9 cellular contexts compared by ENCODE assay signal in the genomic region with DNA sequence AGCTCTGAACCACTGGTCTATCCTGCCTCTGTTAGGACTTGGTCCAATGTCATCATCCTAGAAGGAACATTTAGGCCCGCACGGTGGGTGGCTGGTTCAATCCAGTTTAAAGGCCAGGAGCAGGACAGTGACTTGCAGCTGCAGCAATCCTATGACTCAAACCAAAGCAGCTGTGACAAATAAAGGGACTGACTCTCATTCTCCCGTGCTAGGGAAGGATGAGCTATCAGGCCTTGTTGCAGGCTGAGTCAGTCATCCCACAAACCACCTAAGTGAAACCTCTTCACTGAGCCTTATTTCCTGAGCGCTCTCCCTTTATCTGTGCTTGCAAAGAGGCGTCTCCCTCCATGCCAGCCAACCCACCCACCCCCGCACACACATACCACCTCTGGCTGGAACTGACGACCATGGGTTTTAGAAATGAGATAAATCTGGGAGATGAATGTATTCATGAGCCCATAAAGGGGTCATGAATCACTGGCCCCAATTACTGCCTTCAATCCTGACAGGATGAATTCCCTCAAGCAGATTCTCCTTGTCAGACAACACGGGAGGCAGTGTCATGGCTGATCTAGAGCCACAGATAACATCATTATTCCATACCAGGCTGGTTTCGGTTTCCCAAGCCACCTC.
A peak's percentile ranks its signal among the peaks of the same experiment; 100 is the strongest.
DNase-seq lines count a peak whose midpoint lies in the region; ATAC-seq lines count a peak whose summit lies in the region.
"Had no signal": no experiment of that assay in that cellular context is flagged by ENCODE, and none has a peak within 500 bp of the region (broad histone marks: within the 10 kb centered on the region; RNA-seq: fewer than 3 reads in every experiment).

No MANE protein-coding gene starts in this region.

- H3K9me3 ChIP-seq in CD8-positive, alpha-beta memory T cell (ENCODE audit: low read length): no peaks in the 10 kb centered on the region

- H3K27ac ChIP-seq in CD8-positive, alpha-beta memory T cell (ENCODE audit: low read depth, low read length): no peak overlapping the region
- H3K27ac ChIP-seq: C4-2B had no signal

- H3K36me3 Mint-ChIP-seq in stimulated activated effector memory CD8-positive, alpha-beta T cell treated with anti-CD3 and anti-CD28 coated beads, Interleukin-12 subunit alpha, Interleukin-12 subunit beta, amount 100 ng/mL, for 72 hours: no peaks in the 10 kb centered on the region
- H3K36me3 Mint-ChIP-seq in CD8-positive, alpha-beta memory T cell: no peaks in the 10 kb centered on the region

- no peak overlapping the region for H3K4me3 ChIP-seq in CD8-positive, alpha-beta memory T cell (ENCODE audit: low read length)

- H3K4me3 Mint-ChIP-seq in stimulated activated effector memory CD8-positive, alpha-beta T cell treated with anti-CD3 and anti-CD28 coated beads, Interleukin-12 subunit alpha, Interleukin-12 subunit beta, amount 100 ng/mL, for 72 hours: no peak overlapping the region
- no peak overlapping the region for H3K4me3 Mint-ChIP-seq in CD8-positive, alpha-beta memory T cell

- H3K27me3 Mint-ChIP-seq in CD8-positive, alpha-beta memory T cell: peaks cover 11 to 33% of the 10 kb centered on the region in 2 donors

- no peaks in the 10 kb centered on the region for H3K4me1 ChIP-seq in CD8-positive, alpha-beta memory T cell (ENCODE audit: insufficient read depth, low read length)

- no peak overlapping the region for H3K27ac Mint-ChIP-seq in stimulated activated effector memory CD8-positive, alpha-beta T cell treated with anti-CD3 and anti-CD28 coated beads, Interleukin-12 subunit alpha, Interleukin-12 subunit beta, amount 100 ng/mL, for 72 hours
- H3K27ac Mint-ChIP-seq in CD8-positive, alpha-beta memory T cell: no peak overlapping the region

- peaks cover 15% of the 10 kb centered on the region for H3K4me1 Mint-ChIP-seq in stimulated activated effector memory CD8-positive, alpha-beta T cell treated with anti-CD3 and anti-CD28 coated beads, Interleukin-12 subunit alpha, Interleukin-12 subunit beta, amount 100 ng/mL, for 72 hours
- H3K4me1 Mint-ChIP-seq in CD8-positive, alpha-beta memory T cell: no peaks in the 10 kb centered on the region

- peak; percentile 89 for ATAC-seq in stimulated activated effector memory CD8-positive, alpha-beta T cell treated with anti-CD3 and anti-CD28 coated beads, Interleukin-12 subunit alpha, Interleukin-12 subunit beta, amount 100 ng/mL, for 72 hours

- peak; percentile 68 for DNase-seq in activated CD4-positive, alpha-beta T cell treated with anti-CD3 and anti-CD28 coated beads for 48 hours
- no peak for DNase-seq in activated CD4-positive, alpha-beta T cell treated with anti-CD3 and anti-CD28 coated beads, Interleukin-2, amount 50 U/mL, for 4 hours
- DNase-seq in SK-N-DZ (ENCODE audit: low spot score) (peak; percentile 25), fibroblast of the conjunctiva (ENCODE audit: low read depth) (peak; percentile 13), RPMI8226 (no peak), NOMO-1 treated with DMSO at 0.1 percent for 48 hours (lab: John Stamatoyannopoulos, UW; ENCODE audit: unreplicated experiment) (no peak)
- peak in 1 of 2 donors; percentile 66 for DNase-seq in stimulated activated effector memory CD8-positive, alpha-beta T cell treated with anti-CD3 and anti-CD28 coated beads, Interleukin-12 subunit alpha, Interleukin-12 subunit beta, amount 100 ng/mL, for 72 hours (ENCODE audit: low spot score in 2 of 2)
- DNase-seq in CD8-positive, alpha-beta memory T cell: no peak

- no peaks in the 10 kb centered on the region for H3K36me3 ChIP-seq in CD8-positive, alpha-beta memory T cell (ENCODE audit: insufficient read depth, low read length)

- CTCF ChIA-PET in CD8-positive, alpha-beta memory T cell (lab: Charles Lee): no interaction called here

- POLR2A ChIA-PET in CD8-positive, alpha-beta memory T cell (lab: Charles Lee): no interaction called here

- H3K27me3 ChIP-seq in CD8-positive, alpha-beta memory T cell (ENCODE audit: insufficient read depth, low read length, poor library complexity, severe bottlenecking): no peaks in the 10 kb centered on the region

- H3K9me3 Mint-ChIP-seq in stimulated activated effector memory CD8-positive, alpha-beta T cell treated with anti-CD3 and anti-CD28 coated beads, Interleukin-12 subunit alpha, Interleukin-12 subunit beta, amount 100 ng/mL, for 72 hours: no peaks in the 10 kb centered on the region
- H3K9me3 Mint-ChIP-seq in CD8-positive, alpha-beta memory T cell: peaks cover 0 to 2% (median 0%) of the 10 kb centered on the region in 5 donors

Comparison
In these comparisons a context has a peak if more than half of its experiments do, and no peak if none do; other contexts are left out.
1. DNase-seq: peak in activated CD4-positive, alpha-beta T cell treated with anti-CD3 and anti-CD28 coated beads for 48 hours (single experiment), SK-N-DZ (single experiment) and fibroblast of the conjunctiva (single experiment); none in activated CD4-positive, alpha-beta T cell treated with anti-CD3 and anti-CD28 coated beads, Interleukin-2, amount 50 U/mL, for 4 hours (0 of 2), RPMI8226 (single experiment), NOMO-1 treated with DMSO at 0.1 percent for 48 hours (single experiment) and CD8-positive, alpha-beta memory T cell (0 of 5).